8 cellular contexts compared by ENCODE assay signal in the genomic region with DNA sequence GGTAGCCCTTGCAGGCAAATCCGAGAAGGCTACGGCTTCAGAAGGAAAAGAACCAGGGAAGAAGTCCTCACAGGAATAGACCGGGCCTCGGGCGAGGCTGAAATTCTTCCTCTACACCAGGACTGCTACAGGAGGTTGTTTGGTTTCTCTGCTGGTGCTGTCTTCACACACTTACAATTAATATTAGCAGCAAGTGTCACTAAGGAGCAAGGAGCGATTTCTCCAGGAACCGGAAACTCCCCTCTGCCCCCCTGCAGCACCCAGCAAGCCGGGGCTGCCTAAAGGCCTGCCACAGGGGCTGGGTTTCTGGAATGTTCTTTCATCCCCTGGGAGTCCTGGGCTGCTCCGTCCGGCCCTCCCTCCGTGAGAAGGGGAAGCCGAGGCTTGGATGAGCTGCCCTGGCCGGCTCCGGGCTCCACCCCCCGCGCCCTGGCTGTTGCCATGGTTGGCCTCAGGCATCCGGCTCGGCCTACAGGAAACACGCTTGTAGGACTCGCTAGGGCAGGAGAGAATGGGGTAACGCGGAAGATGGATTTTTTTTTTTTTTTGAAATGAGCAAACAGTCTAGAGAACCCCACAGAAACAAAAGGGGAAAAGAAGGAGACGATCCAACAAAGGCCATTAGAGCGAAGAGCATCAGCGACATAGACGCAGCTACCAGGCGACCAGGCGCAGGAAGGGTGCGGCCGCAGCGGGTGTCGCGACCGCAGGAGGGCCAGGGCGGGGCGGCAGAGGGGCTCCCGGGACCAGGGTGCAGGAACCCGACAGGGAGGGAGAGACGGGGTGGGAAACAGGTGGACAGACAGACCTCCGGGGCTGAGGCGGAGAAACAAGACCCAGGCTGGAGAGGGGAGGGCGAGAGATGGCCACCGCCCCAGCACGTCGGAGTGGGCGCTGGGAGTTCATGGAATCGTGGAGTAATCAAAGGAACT. TPM values are rescaled to one million over a fixed set of nuclear protein-coding genes. Genes with fewer than 3 reads are reported as not detected.
DNase-seq lines count a peak whose midpoint lies in the region; ATAC-seq and TF ChIP-seq lines count a peak whose summit lies in the region.

No MANE protein-coding gene starts in this region.

- H3K9me3 ChIP-seq in lung (ENCODE audit: control insufficient read depth in 2 of 2, insufficient read depth in 1 of 2, low read length in 1 of 2), result peaks cover 0 to 2% of the 10 kb centered on the region in 2 donors

- H3K36me3 Mint-ChIP-seq in brain, result no peaks in the 10 kb centered on the region

- H3K4me3 Mint-ChIP-seq in brain, result peak overlapping the region; percentile 22 to 76 (median 40)
- peak overlapping the region; percentile 79 to 97 for H3K4me3 Mint-ChIP-seq in stimulated activated naive CD8-positive, alpha-beta T cell treated with anti-CD3 and anti-CD28 coated beads, Interleukin-15, amount 100 ng/mL, for 72 hours

- DNase-seq in ELF-1 (ENCODE audit: low read depth, low spot score) (peak; percentile 88), lung (ENCODE audit: low spot score) (peak; percentile 51), NCI-H2029 (lab: John Stamatoyannopoulos, UW) (no peak), NAMALWA (ENCODE audit: low spot score) (no peak)
- DNase-seq in stimulated activated naive CD8-positive, alpha-beta T cell treated with anti-CD3 and anti-CD28 coated beads, Interleukin-15, amount 100 ng/mL, for 72 hours, result peak; percentile 57 to 70

- H3K27me3 Mint-ChIP-seq in brain, result peaks cover 48% of the 10 kb centered on the region
- H3K27me3 Mint-ChIP-seq in stimulated activated naive CD8-positive, alpha-beta T cell treated with anti-CD3 and anti-CD28 coated beads, Interleukin-15, amount 100 ng/mL, for 72 hours, result peaks cover 70% of the 10 kb centered on the region

- H3K4me3 ChIP-seq in lung, result peak overlapping the region; percentile 15

- 26 to 32% methylated on average over 47 of the region's 47 CpGs for WGBS in lung, 2 donors

- peaks cover 0 to 5% (median 0%) of the 10 kb centered on the region in 5 experiments for H3K9me3 Mint-ChIP-seq in brain
- H3K9me3 Mint-ChIP-seq in stimulated activated naive CD8-positive, alpha-beta T cell treated with anti-CD3 and anti-CD28 coated beads, Interleukin-15, amount 100 ng/mL, for 72 hours, result peaks cover 0 to 4% of the 10 kb centered on the region in 2 donors

- peaks cover 1% of the 10 kb centered on the region for H3K27me3 ChIP-seq in lung (ENCODE audit: control insufficient read depth, insufficient read depth)

- peaks cover 32% of the 10 kb centered on the region for H3K4me1 Mint-ChIP-seq in brain
- peaks cover 35% of the 10 kb centered on the region for H3K4me1 Mint-ChIP-seq in stimulated activated naive CD8-positive, alpha-beta T cell treated with anti-CD3 and anti-CD28 coated beads, Interleukin-15, amount 100 ng/mL, for 72 hours

- ATAC-seq in GM19468 (IDR thresholded peaks at IDR 0.05; ENCODE audit: extremely low read depth, unreplicated experiment) (peak; percentile 94), HG03565 (IDR thresholded peaks at IDR 0.05; ENCODE audit: unreplicated experiment) (peak; percentile 88), lung (ENCODE audit: insufficient read depth, low FRiP score) (peak; percentile 74)
- ATAC-seq in stimulated activated naive CD8-positive, alpha-beta T cell treated with anti-CD3 and anti-CD28 coated beads, Interleukin-15, amount 100 ng/mL, for 72 hours, result peak; percentile 87

- TF ChIP-seq CTCF in brain (conservative IDR thresholded peaks at IDR 0.05), result no peak
- no peak for TF ChIP-seq CTCF in lung (IDR thresholded peaks at IDR 0.05; ENCODE audit: control extremely low read depth, extremely low read depth)

- peaks cover 0 to 3% of the 10 kb centered on the region in 2 donors for H3K4me1 ChIP-seq in lung (ENCODE audit: control insufficient read depth in 2 of 2, insufficient read depth in 2 of 2, low read length in 2 of 2)

- peak overlapping the region in 2 of 5 experiments; percentile 79 to 99 for H3K27ac Mint-ChIP-seq in brain
- H3K27ac Mint-ChIP-seq in stimulated activated naive CD8-positive, alpha-beta T cell treated with anti-CD3 and anti-CD28 coated beads, Interleukin-15, amount 100 ng/mL, for 72 hours, result peak overlapping the region; percentile 65 to 96

- H3K27ac ChIP-seq in lung (ENCODE audit: low read depth in 1 of 2, low read length in 1 of 2), result no peak overlapping the region

- H3K36me3 ChIP-seq in lung (ENCODE audit: control insufficient read depth in 2 of 2, insufficient read depth in 2 of 2, low read length in 2 of 2), result no peaks in the 10 kb centered on the region

RNA-seq across cellular contexts. Expression of gene EN2, which starts 33.0 kb away (rescaled TPM):
- polyA plus RNA-seq in brain (ENCODE audit: insufficient read depth, low read depth, low replicate concordance), result 0.19 TPM
- under 1 TPM in 1 of 2 donors, not detected in 1; 0.06 TPM for total RNA-seq in lung
- polyA plus RNA-seq in lung, result under 1 TPM; 0.02 to 0.04 TPM

RNA-seq across cellular contexts. Expression of gene CNPY1, which starts 55.4 kb away (rescaled TPM):
- polyA plus RNA-seq in brain (ENCODE audit: insufficient read depth, low read depth, low replicate concordance) (0.97 TPM), lung (not detected)
- total RNA-seq in lung, result not detected

Comparison
In these comparisons a context has a peak if more than half of its experiments do, and no peak if none do; other contexts are left out.
1. DNase-seq: peak in ELF-1 (single experiment), lung (single experiment) and stimulated activated naive CD8-positive, alpha-beta T cell treated with anti-CD3 and anti-CD28 coated beads, Interleukin-15, amount 100 ng/mL, for 72 hours (2 of 2); none in NCI-H2029 (single experiment) and NAMALWA (single experiment).
2. Peak in every context shown above with its lines, with median percentiles within 50 percentile points of each other: ATAC-seq.